ENCODE assay signal across 22 cellular contexts in the genomic region with DNA sequence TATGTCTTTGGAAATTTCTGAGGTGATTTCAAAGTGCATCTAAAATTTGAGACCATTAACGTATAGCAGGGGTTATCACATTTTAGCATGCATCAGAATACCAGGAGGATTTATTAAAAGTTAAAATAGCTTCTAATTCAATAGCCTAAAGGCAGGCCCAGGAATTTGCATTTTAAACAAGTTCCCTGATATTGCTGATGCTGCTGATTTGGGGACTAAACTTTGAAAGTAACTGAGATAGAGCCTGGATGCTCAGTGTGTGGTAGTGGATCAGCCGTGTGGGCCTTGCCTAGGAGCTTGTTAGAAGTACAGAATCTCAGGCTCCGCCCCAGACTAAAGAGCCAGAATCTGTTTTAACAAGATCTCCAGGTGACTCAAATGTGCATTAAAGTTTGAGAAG.
DNase-seq lines count a peak whose midpoint lies in the region; ATAC-seq, FAIRE-seq and TF ChIP-seq lines count a peak whose summit lies in the region.
"Had no signal": no experiment of that assay in that cellular context is flagged by ENCODE, and none has a peak within 500 bp of the region (broad histone marks: within the 10 kb centered on the region; RNA-seq: fewer than 3 reads in every experiment).

No MANE protein-coding gene starts in this region.

- H3K4me1 ChIP-seq in A549, result no peaks in the 10 kb centered on the region
- H3K4me1 ChIP-seq: BE2C, BLaER1 had no signal

- H3K27ac ChIP-seq in A549, result no peak overlapping the region
- H3K27ac ChIP-seq: 22Rv1, BLaER1 had no signal

- no peak overlapping the region for H3K4me2 ChIP-seq in A549
- H3K4me2 ChIP-seq: BLaER1 had no signal

- FAIRE-seq in A549 (lab: Jason Lieb, UNC), result no peak
- FAIRE-seq in bronchial epithelial cell (lab: Jason Lieb, UNC), result peak; percentile 40
- FAIRE-seq: G401.6, GM12891, GM19239 had no signal

- ATAC-seq in A549, result no peak

- CTCF ChIA-PET in A549 (lab: Yijun Ruan, JAX), result interaction anchor here (0.9 kb wide), 1 partner anchor 17 kb away, joined by 3 read pairs; no protein-coding TSS in a partner anchor

- no peaks in the 10 kb centered on the region for H3K36me3 ChIP-seq in bronchial epithelial cell (ENCODE audit: control insufficient read depth, insufficient read depth, low read length)
- H3K36me3 ChIP-seq: BE2C, BLaER1 had no signal

- TF ChIP-seq EP300 in A549 (IDR thresholded peaks at IDR 0.05), result no peak

- DNase-seq in DMS53 (lab: John Stamatoyannopoulos, UW), result peak; percentile 32
- DNase-seq in DMS53 treated with DMSO at 0.1 percent for 48 hours (lab: John Stamatoyannopoulos, UW; ENCODE audit: unreplicated experiment), result no peak
- no peak for DNase-seq in A549 (ENCODE audit: low read depth in 1 of 2, low spot score in 1 of 2)
- no peak for DNase-seq in bronchial epithelial cell (ENCODE audit: low read depth)
- DNase-seq in EL, result no peak
- DNase-seq: ACHN; BE2C; C1 segment of cervical spinal cord; CD4-positive, alpha-beta memory T cell; CD4-positive, CD25-positive, alpha-beta regulatory T cell; CD8-positive, alpha-beta memory T cell; COR-L47; DMS 273 treated with DMSO at 0.1 percent for 48 hours; DMS153; DMS79; DND-41; GF-D8 had no signal

- no peak for TF ChIP-seq CTCF in A549 (IDR thresholded peaks at IDR 0.05)
- no peak for TF ChIP-seq CTCF in bronchial epithelial cell (IDR thresholded peaks at IDR 0.05; ENCODE audit: insufficient read depth, low read length, severe bottlenecking)

- H3K4me3 ChIP-seq in A549 (no peak overlapping the region), bronchial epithelial cell (ENCODE audit: low read depth, low read length) (no peak overlapping the region)
- H3K4me3 ChIP-seq: BLaER1 had no signal

- TF ChIP-seq POLR2A in A549 (IDR thresholded peaks at IDR 0.05; ENCODE audit: low read length), result no peak

- TF ChIP-seq RAD21 in A549 (conservative IDR thresholded peaks at IDR 0.05 in 1 of 2, IDR thresholded peaks at IDR 0.05 in 1 of 2), result no peak

- H3K9me3 ChIP-seq in A549, result no peaks in the 10 kb centered on the region
- H3K9me3 ChIP-seq: BE2C had no signal

- no peaks in the 10 kb centered on the region for H3K27me3 ChIP-seq in bronchial epithelial cell (ENCODE audit: control insufficient read depth, insufficient read depth, low read length)
- H3K27me3 ChIP-seq: BE2C, BLaER1 had no signal

- 4% methylated on average over 3 of the region's 3 CpGs for WGBS in A549 (ENCODE audit: missing lambda C conversion rate)

- POLR2A ChIA-PET in A549 (lab: Yijun Ruan, JAX), result no interaction called here

TF ChIP-seq in A549, 52 proteins besides CTCF, POLR2A, EP300 and RAD21:
- TF ChIP-seq MAFK (IDR thresholded peaks at IDR 0.05; ENCODE audit: partially characterized antibody), result peak; percentile 38
- TF ChIP-seq HOXB13 (CRISPR knock-in tag; IDR thresholded peaks at IDR 0.05; ENCODE audit: low read depth), result no peak
- TF ChIP-seq HEYL (CRISPR knock-in tag; IDR thresholded peaks at IDR 0.05), result no peak
